Comparison of ENCODE assay signal across 17 cellular contexts in genomic region chr20:48995599-48995998, GRCh38. TPM values are rescaled to one million over a fixed set of nuclear protein-coding genes. Genes with fewer than 3 reads are reported as not detected.
A peak's percentile ranks its signal among the peaks of the same experiment; 100 is the strongest.
DNase-seq lines count a peak whose midpoint lies in the region; ATAC-seq, FAIRE-seq and TF ChIP-seq lines count a peak whose summit lies in the region.
"Had no signal": no experiment of that assay in that cellular context is flagged by ENCODE, and none has a peak within 500 bp of the region (broad histone marks: within the 10 kb centered on the region; RNA-seq: fewer than 3 reads in every experiment).

No MANE protein-coding gene starts in this region.

- TF ChIP-seq POLR2A in heart left ventricle (IDR thresholded peaks at IDR 0.05) = no peak

- WGBS in pancreas, 2 donors = 29 to 33% methylated on average over 4 of the region's 4 CpGs
- WGBS in heart left ventricle, 4 donors = 65 to 81% (median 75%) methylated on average over 4 of the region's 4 CpGs

- DNase-seq in NCI-H2171 treated with DMSO at 0.1 percent for 48 hours (lab: John Stamatoyannopoulos, UW) (peak; percentile 73), NCI-H2171 (lab: John Stamatoyannopoulos, UW) (no peak), NCI-H187 treated with DMSO at 0.1 percent for 48 hours (lab: John Stamatoyannopoulos, UW) (peak; percentile 59), NCI-H69 (lab: John Stamatoyannopoulos, UW) (peak; percentile 73), pancreas (no peak), HK-2 (ENCODE audit: unreplicated experiment) (no peak), heart left ventricle (no peak)
- DNase-seq: activated CD4-positive, alpha-beta T cell treated with anti-CD3 and anti-CD28 coated beads for 1 hour; effector CD4-positive, alpha-beta T cell; heart right ventricle; islet precursor cell; KG1; naive B cell; NCI-H1694 treated with DMSO at 0.1 percent for 48 hours; OCI-M1; SJCRH30 had no signal

- ATAC-seq in pancreas (peak; percentile 32 to 62 (median 59)), heart left ventricle (no peak), HG02763 (IDR thresholded peaks at IDR 0.05; ENCODE audit: unreplicated experiment) (no peak)
- ATAC-seq: heart right ventricle had no signal

- H3K27ac ChIP-seq in pancreas = peak overlapping the region in 2 of 4 donors; percentile 4 to 48
- H3K27ac ChIP-seq in heart left ventricle = no peak overlapping the region
- H3K27ac ChIP-seq: heart right ventricle, SJCRH30 had no signal

- no peaks in the 10 kb centered on the region for H3K27me3 ChIP-seq in pancreas
- H3K27me3 ChIP-seq in heart left ventricle = no peaks in the 10 kb centered on the region
- H3K27me3 ChIP-seq: heart right ventricle, SJCRH30 had no signal

- intact Hi-C loops in pancreas (cut with DNase I) (no loop called here), heart left ventricle (cut with DNase I) (no loop called here)

- H3K9me3 ChIP-seq in pancreas = no peaks in the 10 kb centered on the region
- H3K9me3 ChIP-seq in heart left ventricle = no peaks in the 10 kb centered on the region
- H3K9me3 ChIP-seq: heart right ventricle, SJCRH30 had no signal

- no peak overlapping the region for H3K4me3 ChIP-seq in pancreas
- no peak overlapping the region for H3K4me3 ChIP-seq in heart left ventricle
- H3K4me3 ChIP-seq: heart right ventricle, SJCRH30 had no signal

- peaks cover 0 to 76% (median 31%) of the 10 kb centered on the region in 3 donors for H3K36me3 ChIP-seq in pancreas
- peaks cover 0 to 100% (median 100%) of the 10 kb centered on the region in 9 donors for H3K36me3 ChIP-seq in heart left ventricle

- no peak for TF ChIP-seq CTCF in pancreas (IDR thresholded peaks at IDR 0.05)
- TF ChIP-seq CTCF in heart left ventricle (IDR thresholded peaks at IDR 0.05) = no peak

- H3K4me1 ChIP-seq in pancreas = peaks cover 13 to 23% (median 16%) of the 10 kb centered on the region in 3 donors
- H3K4me1 ChIP-seq in heart left ventricle = no peaks in the 10 kb centered on the region
- H3K4me1 ChIP-seq: heart right ventricle, SJCRH30 had no signal

- no peak for FAIRE-seq in pancreas (lab: Jason Lieb, UNC)

RNA-seq across cellular contexts. Expression of gene CSE1L, which starts 50.5 kb away (rescaled TPM):
- total RNA-seq in pancreas (10 to 100 TPM; 15.1 to 23.6 (median 18.5) TPM), heart left ventricle (10 to 100 TPM; 31.2 to 56.8 (median 41.9) TPM)
- polyA plus RNA-seq in pancreas (10 to 100 TPM; 10.4 to 17.7 TPM), heart left ventricle (10 to 100 TPM; 19.1 to 59.0 TPM)

Comparison
In these comparisons a context has a peak if more than half of its experiments do, and no peak if none do; other contexts are left out.
1. DNase-seq: peak in NCI-H2171 treated with DMSO at 0.1 percent for 48 hours (single experiment), NCI-H187 treated with DMSO at 0.1 percent for 48 hours (single experiment) and NCI-H69 (single experiment); none in NCI-H2171 (single experiment), pancreas (0 of 6), HK-2 (single experiment) and heart left ventricle (0 of 5).
2. ATAC-seq: peak in pancreas (4 of 4); none in heart left ventricle (0 of 4) and HG02763 (single experiment).